13 cellular contexts compared by ENCODE assay signal in the genomic region with DNA sequence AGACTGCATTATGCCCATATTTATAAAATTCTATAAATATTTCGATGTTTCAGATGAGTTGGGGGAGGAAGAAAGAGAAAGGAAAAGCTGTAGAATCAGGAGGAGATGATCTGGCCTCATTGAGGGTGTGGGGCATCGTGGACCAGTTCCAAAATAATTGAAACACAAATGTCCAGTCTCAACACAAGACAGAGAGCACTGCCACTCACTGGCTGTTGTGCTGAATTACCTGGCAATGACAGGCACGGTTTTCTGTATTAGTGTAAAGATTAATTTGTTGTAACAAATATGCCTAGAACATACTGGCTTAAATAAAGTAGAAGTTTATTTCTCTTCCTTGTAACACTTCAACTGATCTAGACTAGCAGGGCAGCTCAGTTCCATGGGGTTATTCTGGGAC. TPM values are rescaled to one million over a fixed set of nuclear protein-coding genes. Genes with fewer than 3 reads are reported as not detected.
A peak's percentile ranks its signal among the peaks of the same experiment; 100 is the strongest.
DNase-seq lines count a peak whose midpoint lies in the region; ATAC-seq and TF ChIP-seq lines count a peak whose summit lies in the region.
"Had no signal": no experiment of that assay in that cellular context is flagged by ENCODE, and none has a peak within 500 bp of the region (broad histone marks: within the 10 kb centered on the region; RNA-seq: fewer than 3 reads in every experiment).

No MANE protein-coding gene starts in this region.

- no peak overlapping the region for H3K9ac ChIP-seq in OCI-LY1 (ENCODE audit: low read length)
- no peak overlapping the region for H3K9ac ChIP-seq in endodermal cell (ENCODE audit: extremely low read depth, low read length, poor library complexity, severe bottlenecking)

- WGBS in right cardiac atrium = 73% methylated on average over 3 of the region's 3 CpGs
- WGBS in endodermal cell (ENCODE audit: insufficient coverage in 1 of 2, insufficient read length in 1 of 2), 2 experiments = 96 to 100% methylated on average over 1 to 3 of the region's 3 CpGs

- no peaks in the 10 kb centered on the region for H3K36me3 Mint-ChIP-seq in endodermal cell (ENCODE audit: low read depth)
- H3K36me3 Mint-ChIP-seq in activated T-cell treated with anti-CD3 and anti-CD28 coated beads, Interleukin-2, amount 50 U/mL, for 24 hours (ENCODE audit: low read depth) = peaks cover 28% of the 10 kb centered on the region

- H3K9me3 ChIP-seq in cardiac muscle cell (ENCODE audit: low read depth) (no peaks in the 10 kb centered on the region), right cardiac atrium (ENCODE audit: control insufficient read depth, low read length) (no peaks in the 10 kb centered on the region), OCI-LY1 (ENCODE audit: low read length) (no peaks in the 10 kb centered on the region), endodermal cell (ENCODE audit: control insufficient read depth, low read length) (no peaks in the 10 kb centered on the region)
- H3K9me3 ChIP-seq: esophagus muscularis mucosa had no signal

- intact Hi-C loops in right cardiac atrium (cut with DNase I) = no loop called here

- H3K9me2 ChIP-seq in OCI-LY1 (ENCODE audit: low read depth, low read length) = no peaks in the 10 kb centered on the region

- H3K79me2 ChIP-seq in OCI-LY1 (ENCODE audit: insufficient read depth, low read length) = no peaks in the 10 kb centered on the region

- H3F3A ChIP-seq in OCI-LY1 (ENCODE audit: insufficient read depth, low read length) = no peaks in the 10 kb centered on the region

- no peak overlapping the region for H3K27ac Mint-ChIP-seq in endodermal cell
- no peak overlapping the region for H3K27ac Mint-ChIP-seq in activated T-cell treated with anti-CD3 and anti-CD28 coated beads, Interleukin-2, amount 50 U/mL, for 24 hours
- H3K27ac Mint-ChIP-seq: activated CD4-positive, alpha-beta T cell treated with anti-CD3 and anti-CD28 coated beads for 36 hours; immature natural killer cell; type B pancreatic cell had no signal

- no peaks in the 10 kb centered on the region for H3K4me1 ChIP-seq in cardiac muscle cell (ENCODE audit: low read depth)
- peaks cover 2% of the 10 kb centered on the region for H3K4me1 ChIP-seq in right cardiac atrium (ENCODE audit: control insufficient read depth, insufficient read depth, low read length)
- no peaks in the 10 kb centered on the region for H3K4me1 ChIP-seq in OCI-LY1 (ENCODE audit: insufficient read depth, low read length, severe bottlenecking)
- H3K4me1 ChIP-seq in endodermal cell (ENCODE audit: control insufficient read depth, insufficient read depth, low read length) = no peaks in the 10 kb centered on the region
- H3K4me1 ChIP-seq: esophagus muscularis mucosa had no signal

- no peaks in the 10 kb centered on the region for H3K9me3 Mint-ChIP-seq in endodermal cell
- H3K9me3 Mint-ChIP-seq in activated T-cell treated with anti-CD3 and anti-CD28 coated beads, Interleukin-2, amount 50 U/mL, for 24 hours = no peaks in the 10 kb centered on the region
- H3K9me3 Mint-ChIP-seq: immature natural killer cell, type B pancreatic cell had no signal

- ATAC-seq in right cardiac atrium (no peak), HG03280 (IDR thresholded peaks at IDR 0.05; ENCODE audit: unreplicated experiment) (no peak)
- ATAC-seq: activated CD4-positive, alpha-beta T cell treated with anti-CD3 and anti-CD28 coated beads for 36 hours had no signal

- DNase-seq in cardiac muscle cell (ENCODE audit: low read depth in 1 of 2, low spot score in 1 of 2) (peak in 1 of 2 donors; percentile 27), right cardiac atrium (no peak), endodermal cell (no peak), NCI-H146 treated with DMSO at 0.1 percent for 48 hours (lab: John Stamatoyannopoulos, UW; ENCODE audit: unreplicated experiment) (no peak)
- no peak for DNase-seq in activated T-cell treated with anti-CD3 and anti-CD28 coated beads, Interleukin-2, amount 50 U/mL, for 24 hours
- no peak for DNase-seq in activated effector memory CD4-positive, alpha-beta T cell treated with anti-CD3 and anti-CD28 coated beads, Interleukin-2, amount 50 U/mL, for 16 hours
- DNase-seq: activated CD4-positive, alpha-beta T cell treated with anti-CD3 and anti-CD28 coated beads for 36 hours; immature natural killer cell; KBM-7 had no signal

- no peaks in the 10 kb centered on the region for H4K20me1 ChIP-seq in OCI-LY1 (ENCODE audit: insufficient read depth, low read length)

- no peak overlapping the region for H3K4me3 Mint-ChIP-seq in endodermal cell
- no peak overlapping the region for H3K4me3 Mint-ChIP-seq in activated T-cell treated with anti-CD3 and anti-CD28 coated beads, Interleukin-2, amount 50 U/mL, for 24 hours
- H3K4me3 Mint-ChIP-seq: activated CD4-positive, alpha-beta T cell treated with anti-CD3 and anti-CD28 coated beads for 36 hours; immature natural killer cell; type B pancreatic cell had no signal

- H3K27ac ChIP-seq in cardiac muscle cell (no peak overlapping the region), right cardiac atrium (ENCODE audit: low read length) (no peak overlapping the region), OCI-LY1 (ENCODE audit: low read depth, low read length, poor library complexity, severe bottlenecking) (no peak overlapping the region), endodermal cell (ENCODE audit: low read depth, low read length) (no peak overlapping the region)
- H3K27ac ChIP-seq: esophagus muscularis mucosa had no signal

- H3K27me3 ChIP-seq in cardiac muscle cell = no peaks in the 10 kb centered on the region
- H3K27me3 ChIP-seq in right cardiac atrium (ENCODE audit: control insufficient read depth, insufficient read depth) = no peaks in the 10 kb centered on the region
- H3K27me3 ChIP-seq in OCI-LY1 (ENCODE audit: insufficient read depth, low read length) = no peaks in the 10 kb centered on the region
- no peaks in the 10 kb centered on the region for H3K27me3 ChIP-seq in endodermal cell (ENCODE audit: control insufficient read depth, insufficient read depth, low read length, poor library complexity, severe bottlenecking)
- H3K27me3 ChIP-seq: esophagus muscularis mucosa had no signal

- TF ChIP-seq CTCF in cardiac muscle cell (IDR thresholded peaks at IDR 0.05; ENCODE audit: low read depth, low read length) (peak; percentile 12), OCI-LY1 (IDR thresholded peaks at IDR 0.05; ENCODE audit: low read length) (peak; percentile 35; the same call in 1 of the 2 replicates), endodermal cell (conservative IDR thresholded peaks at IDR 0.05) (peak; percentile 37)

- peaks cover 7% of the 10 kb centered on the region for H3K4me1 Mint-ChIP-seq in endodermal cell
- H3K4me1 Mint-ChIP-seq in activated T-cell treated with anti-CD3 and anti-CD28 coated beads, Interleukin-2, amount 50 U/mL, for 24 hours (ENCODE audit: low read depth) = peaks cover 4% of the 10 kb centered on the region
- H3K4me1 Mint-ChIP-seq: immature natural killer cell had no signal

- H3K27me3 Mint-ChIP-seq in endodermal cell (ENCODE audit: insufficient read depth) = no peaks in the 10 kb centered on the region
- no peaks in the 10 kb centered on the region for H3K27me3 Mint-ChIP-seq in activated T-cell treated with anti-CD3 and anti-CD28 coated beads, Interleukin-2, amount 50 U/mL, for 24 hours
- H3K27me3 Mint-ChIP-seq: activated CD4-positive, alpha-beta T cell treated with anti-CD3 and anti-CD28 coated beads for 36 hours; type B pancreatic cell had no signal

- H3K36me3 ChIP-seq in cardiac muscle cell (no peaks in the 10 kb centered on the region), OCI-LY1 (ENCODE audit: insufficient read depth, low read length) (no peaks in the 10 kb centered on the region), endodermal cell (ENCODE audit: control insufficient read depth, insufficient read depth, low read length) (no peaks in the 10 kb centered on the region)
- H3K36me3 ChIP-seq: esophagus muscularis mucosa had no signal

- H3K4me2 ChIP-seq in OCI-LY1 (ENCODE audit: low read length) = no peak overlapping the region

- no peak overlapping the region for H3K4me3 ChIP-seq in cardiac muscle cell
- H3K4me3 ChIP-seq in right cardiac atrium (ENCODE audit: low read length) = no peak overlapping the region
- no peak overlapping the region for H3K4me3 ChIP-seq in OCI-LY1 (ENCODE audit: low read depth, low read length, poor library complexity, severe bottlenecking)
- H3K4me3 ChIP-seq in endodermal cell (ENCODE audit: low read length) = no peak overlapping the region
- H3K4me3 ChIP-seq: esophagus muscularis mucosa had no signal

- H2AFZ ChIP-seq in OCI-LY1 (ENCODE audit: low read length) = no peak overlapping the region

RNA-seq across cellular contexts. Expression of gene POLE4, which starts 24.1 kb away (rescaled TPM):
- total RNA-seq in cardiac muscle cell (11.0 and 19.9 TPM in 2 replicates), right cardiac atrium (10 to 100 TPM; 31.5 to 42.6 (median 37.2) TPM), endodermal cell (10 to 100 TPM; 38.4 to 40.9 TPM)
- polyA plus RNA-seq in cardiac muscle cell (50.1 and 89.9 TPM in 2 replicates), right cardiac atrium (30.7 TPM)
- 22.3 TPM for polyA plus RNA-seq in endodermal cell (2013, experiment 1 of 2)
- polyA plus RNA-seq in endodermal cell (2013, experiment 2 of 2) = 18.8 TPM
